29 cellular contexts compared by ENCODE assay signal in the genomic region with DNA sequence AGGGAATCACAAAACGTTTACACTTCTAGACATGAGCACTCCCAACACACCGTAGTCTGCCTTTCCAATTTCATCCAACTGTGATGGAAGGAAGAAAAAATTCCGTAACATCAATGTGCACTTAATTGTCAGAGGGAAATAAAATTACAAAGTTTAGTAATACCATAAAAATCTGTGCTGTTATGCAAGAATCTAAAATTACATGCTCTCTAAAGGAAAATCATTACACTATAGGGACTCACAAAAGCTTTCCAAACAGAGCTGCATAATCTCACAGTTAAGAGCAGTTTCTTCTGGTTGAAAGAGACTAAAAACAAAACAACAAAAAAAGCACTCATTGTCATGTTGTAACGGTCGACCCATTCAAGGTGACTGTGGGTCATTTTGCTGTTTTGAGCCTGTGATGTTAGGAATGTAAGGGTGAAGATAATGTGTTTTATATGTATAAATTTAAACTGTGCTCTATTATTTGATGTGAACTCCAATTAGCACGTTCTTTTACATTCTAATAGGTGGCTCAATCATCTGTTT.
DNase-seq lines count a peak whose midpoint lies in the region; ATAC-seq and TF ChIP-seq lines count a peak whose summit lies in the region.
"Had no signal": no experiment of that assay in that cellular context is flagged by ENCODE, and none has a peak within 500 bp of the region (broad histone marks: within the 10 kb centered on the region; RNA-seq: fewer than 3 reads in every experiment).

No MANE protein-coding gene starts in this region.

- H3K36me3 ChIP-seq in BJ (ENCODE audit: control insufficient read depth, insufficient read depth, low read length) (no peaks in the 10 kb centered on the region), HUES64 (ENCODE audit: insufficient read depth, low read length) (no peaks in the 10 kb centered on the region), SJCRH30 (no peaks in the 10 kb centered on the region)
- H3K36me3 ChIP-seq: breast epithelium, heart right ventricle had no signal

- peak; percentile 41 for DNase-seq in BJ (ENCODE audit: low read depth)
- peak; percentile 53 for DNase-seq in fibroblast of gingiva (ENCODE audit: low read depth)
- no peak for DNase-seq in omental fat pad (ENCODE audit: low spot score)
- no peak for DNase-seq in activated CD4-positive, alpha-beta T cell treated with anti-CD3 and anti-CD28 coated beads for 4 hours
- DNase-seq in GF-D8 (lab: John Stamatoyannopoulos, UW): no peak
- no peak for DNase-seq in SJCRH30
- DNase-seq: 8988T; activated CD8-positive, alpha-beta T cell treated with anti-CD3 and anti-CD28 coated beads for 36 hours; activated naive CD4-positive, alpha-beta T cell treated with anti-CD3 and anti-CD28 coated beads, Interleukin-2, amount 50 U/mL, for 16 hours; amygdala; DMS79; H7; heart right ventricle; Karpas-422; naive thymus-derived CD8-positive, alpha-beta T cell; NCI-H1436 treated with DMSO at 0.1 percent for 48 hours; NCI-H2081 treated with DMSO at 0.1 percent for 48 hours; NCI-H2227 treated with DMSO at 0.1 percent for 48 hours; occipital lobe; psoas muscle; Right ventricle myocardium superior; stimulated activated CD4-positive, alpha-beta T cell treated with anti-CD3 and anti-CD28 coated beads, Interleukin-15, amount 100 ng/mL, for 24 hours; stimulated activated CD4-positive, alpha-beta T cell treated with anti-CD3 and anti-CD28 coated beads, Interleukin-4, amount 100 ng/mL, for 4 hours had no signal

- H3K4me1 ChIP-seq in HUES64 (ENCODE audit: insufficient read depth, low read length): peaks cover 30% of the 10 kb centered on the region
- H3K4me1 ChIP-seq in SJCRH30: no peaks in the 10 kb centered on the region
- H3K4me1 ChIP-seq: breast epithelium, psoas muscle had no signal

- H3K4me3 ChIP-seq in BJ (ENCODE audit: low read depth, low read length) (no peak overlapping the region), HUES64 (ENCODE audit: low read length) (no peak overlapping the region), SJCRH30 (no peak overlapping the region)
- H3K4me3 ChIP-seq: breast epithelium, heart right ventricle, psoas muscle had no signal

- CTCF ChIA-PET in BJ (lab: Yijun Ruan, JAX): interaction anchor here (0.6 to 1.5 kb wide), 3 partner anchors 46 to 1834 kb away, joined by 3 to 5 read pairs (median 3); no protein-coding TSS in a partner anchor

- peak; percentile 32 for ATAC-seq in omental fat pad (ENCODE audit: low FRiP score)
- no peak for ATAC-seq in GM18873 (IDR thresholded peaks at IDR 0.05; ENCODE audit: low FRiP score, unreplicated experiment)
- ATAC-seq: activated CD8-positive, alpha-beta T cell treated with anti-CD3 and anti-CD28 coated beads for 36 hours; activated T-helper 17 cell treated with anti-CD3 and anti-CD28 coated beads, Interleukin-2, amount 50 U/mL, for 72 hours; heart right ventricle; HepG2; naive thymus-derived CD8-positive, alpha-beta T cell; Panc1; psoas muscle had no signal

- no peaks in the 10 kb centered on the region for H3K9me3 ChIP-seq in HUES64 (ENCODE audit: insufficient read depth, low read depth, low read length)
- no peaks in the 10 kb centered on the region for H3K9me3 ChIP-seq in SJCRH30 (replicated peaks)
- H3K9me3 ChIP-seq: breast epithelium, heart right ventricle, psoas muscle had no signal

- no peak for TF ChIP-seq CTCF in BJ (IDR thresholded peaks at IDR 0.05; ENCODE audit: insufficient read depth, low read depth, low read length)
- TF ChIP-seq CTCF in omental fat pad (IDR thresholded peaks at IDR 0.05): no peak

- H3K9ac ChIP-seq in HUES64 (ENCODE audit: low read depth, low read length): no peak overlapping the region

- POLR2A ChIA-PET in BJ (lab: Charles Lee): interaction anchor here (0.5 to 1.5 kb wide), 6 partner anchors 15 to 1564 kb away, joined by 3 to 7 read pairs (median 3); no protein-coding TSS in a partner anchor

- WGBS in HUES64: 52% methylated on average over 3 of the region's 6 CpGs

- H3K27me3 ChIP-seq in BJ (ENCODE audit: control insufficient read depth, insufficient read depth, low read length) (no peaks in the 10 kb centered on the region), HUES64 (ENCODE audit: insufficient read depth, low read length) (no peaks in the 10 kb centered on the region), SJCRH30 (no peaks in the 10 kb centered on the region)
- H3K27me3 ChIP-seq: breast epithelium, heart right ventricle had no signal

- H3K27ac ChIP-seq in HUES64 (ENCODE audit: low read depth, low read length) (peak overlapping the region; percentile 32; the same call in 1 of the 2 replicates), SJCRH30 (no peak overlapping the region)
- H3K27ac ChIP-seq: breast epithelium, heart right ventricle, psoas muscle had no signal

Comparison
In these comparisons a context has a peak if more than half of its experiments do, and no peak if none do; other contexts are left out.
1. DNase-seq: peak in BJ (single experiment) and fibroblast of gingiva (single experiment); none in omental fat pad (single experiment), activated CD4-positive, alpha-beta T cell treated with anti-CD3 and anti-CD28 coated beads for 4 hours (0 of 2), GF-D8 (single experiment) and SJCRH30 (0 of 2).